Comparison of ENCODE assay signal across 20 cellular contexts in the genomic region with DNA sequence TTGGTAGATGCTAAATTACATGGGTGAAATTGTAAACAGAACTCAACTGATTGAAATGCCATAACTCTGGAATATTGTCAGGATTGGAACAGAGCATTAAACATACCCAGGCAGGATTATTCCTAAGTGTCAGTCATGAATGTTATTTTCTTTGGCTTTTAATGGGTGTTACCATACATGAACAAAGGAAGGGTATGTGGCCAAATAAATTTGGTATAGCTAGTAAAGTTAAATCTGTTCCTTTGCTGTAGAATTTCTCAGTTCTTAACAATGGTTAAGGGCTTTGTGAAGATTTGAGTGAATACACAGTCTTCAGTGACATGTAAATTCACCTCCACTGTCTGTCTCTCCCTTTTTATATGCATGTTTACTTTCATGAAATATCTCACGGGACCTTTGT.
"Had no signal": no experiment of that assay in that cellular context is flagged by ENCODE, and none has a peak within 500 bp of the region (broad histone marks: within the 10 kb centered on the region; RNA-seq: fewer than 3 reads in every experiment).

No MANE protein-coding gene starts in this region.

- DNase-seq: stimulated activated CD4-positive, alpha-beta T cell treated with anti-CD3 and anti-CD28 coated beads, Interleukin-2, amount 100 ng/mL, for 48 hours; stimulated activated CD4-positive, alpha-beta T cell treated with anti-CD3 and anti-CD28 coated beads, Interleukin-4, amount 100 ng/mL, for 1 hour; stimulated activated CD4-positive, alpha-beta T cell treated with anti-CD3 and anti-CD28 coated beads, Interleukin-4, amount 100 ng/mL, for 24 hours; stimulated activated CD4-positive, alpha-beta T cell treated with anti-CD3 and anti-CD28 coated beads, Interleukin-4, amount 100 ng/mL, for 4 hours; stimulated activated CD8-positive, alpha-beta memory T cell treated with anti-CD3 and anti-CD28 coated beads, Interleukin-4, amount 100 ng/mL, for 48 hours; stimulated activated naive B cell treated with anti-CD40 and anti-IgM and Interleukin-4, amounts not matched to agents 10 μg/mL and 1 μg/mL and 100 μg/mL, for 72 hours; stimulated activated naive CD4-positive, alpha-beta T cell; stimulated activated naive CD4-positive, alpha-beta T cell treated with Interleukin-2 at 50 U/mL for 16 hours; stimulated activated naive CD8-positive, alpha-beta T cell treated with anti-CD3 and anti-CD28 coated beads, Interleukin-15, amount 100 ng/mL, for 72 hours; stimulated activated naive CD8-positive, alpha-beta T cell treated with anti-CD3 and anti-CD28 coated beads, Interleukin-15, Interleukin-2, amounts not matched to agents 100 U/mL and 50 U/mL, for 24 hours; stomach; substantia nigra; testis; thyroid gland; tibial artery; transverse colon; trophoblast cell; upper lobe of left lung; upper lobe of right lung; uterus had no signal
